Comparison of ENCODE assay signal across 8 cellular contexts in genomic region chr5:80254767-80255424, GRCh38. TPM values are rescaled to one million over a fixed set of nuclear protein-coding genes. Genes with fewer than 3 reads are reported as not detected.
DNase-seq lines count a peak whose midpoint lies in the region; ATAC-seq lines count a peak whose summit lies in the region.

No MANE protein-coding gene starts in this region.

- H3K27ac ChIP-seq in epithelial cell of prostate (peak overlapping the region; percentile 90), urinary bladder (ENCODE audit: low read depth) (peak overlapping the region; percentile 16)

- H3K9me3 ChIP-seq in HAP-1 (no peaks in the 10 kb centered on the region), T-helper 17 cell (ENCODE audit: control insufficient read depth, low read length, poor library complexity, severe bottlenecking) (no peaks in the 10 kb centered on the region), mucosa of stomach (ENCODE audit: control insufficient read depth, low read length) (no peaks in the 10 kb centered on the region)

- H3K27me3 Mint-ChIP-seq in T-helper 17 cell: no peaks in the 10 kb centered on the region

- peaks cover 51% of the 10 kb centered on the region for H3K4me1 Mint-ChIP-seq in T-helper 17 cell

- H3K9ac ChIP-seq in mucosa of stomach (ENCODE audit: low read length): peak overlapping the region; percentile 87

- 1% methylated on average over 22 of the region's 22 CpGs for WGBS in urinary bladder

- peak; percentile 29 for ATAC-seq in T-helper 17 cell

- DNase-seq in Ammon's horn (ENCODE audit: low spot score) (peak; percentile 41), HAP-1 (ENCODE audit: low spot score in 2 of 2) (peak in 1 of 2 experiments; percentile 30), T-helper 17 cell (no peak), epithelial cell of prostate (ENCODE audit: low read depth, low spot score) (no peak), DMS153 (lab: John Stamatoyannopoulos, UW) (no peak), kidney tubule cell (ENCODE audit: low spot score) (no peak)

- H3K36me3 ChIP-seq in HAP-1 (replicated peaks) (peaks cover 3% of the 10 kb centered on the region; the same call in 1 of the 2 replicates), mucosa of stomach (ENCODE audit: control insufficient read depth, insufficient read depth, low read length) (no peaks in the 10 kb centered on the region), urinary bladder (ENCODE audit: insufficient read depth) (no peaks in the 10 kb centered on the region)

- H3K36me3 Mint-ChIP-seq in T-helper 17 cell (ENCODE audit: low read depth): peaks cover 18% of the 10 kb centered on the region

- peak overlapping the region; percentile 97 for H3K4me3 Mint-ChIP-seq in T-helper 17 cell

- H3K4me3 ChIP-seq in HAP-1 (peak overlapping the region; percentile 90), mucosa of stomach (ENCODE audit: low read length) (peak overlapping the region; percentile 96), urinary bladder (ENCODE audit: low read depth, low read length) (peak overlapping the region; percentile 86)

- in situ Hi-C loops in HAP-1 (cut with MboI; ENCODE audit: low sequenced_read_pairs): no loop called here

- peaks cover 25% of the 10 kb centered on the region for H3K4me1 ChIP-seq in HAP-1
- peaks cover 42% of the 10 kb centered on the region for H3K4me1 ChIP-seq in mucosa of stomach (ENCODE audit: control insufficient read depth, insufficient read depth, low read length)
- peaks cover 7% of the 10 kb centered on the region for H3K4me1 ChIP-seq in urinary bladder (ENCODE audit: insufficient read depth)

- peak overlapping the region; percentile 97 for H3K27ac Mint-ChIP-seq in T-helper 17 cell

- H3K27me3 ChIP-seq in HAP-1 (ENCODE audit: low read depth): no peaks in the 10 kb centered on the region
- no peaks in the 10 kb centered on the region for H3K27me3 ChIP-seq in mucosa of stomach (ENCODE audit: control insufficient read depth, insufficient read depth, low read length)

RNA-seq across cellular contexts. Expression of gene SERINC5, which starts 1.0 kb away (rescaled TPM):
- total RNA-seq in T-helper 17 cell (100 to 1,000 TPM; 118 to 119 TPM), urinary bladder (48.7 TPM)
- 7.2 TPM for polyA plus RNA-seq in urinary bladder
